In the genomic region with DNA sequence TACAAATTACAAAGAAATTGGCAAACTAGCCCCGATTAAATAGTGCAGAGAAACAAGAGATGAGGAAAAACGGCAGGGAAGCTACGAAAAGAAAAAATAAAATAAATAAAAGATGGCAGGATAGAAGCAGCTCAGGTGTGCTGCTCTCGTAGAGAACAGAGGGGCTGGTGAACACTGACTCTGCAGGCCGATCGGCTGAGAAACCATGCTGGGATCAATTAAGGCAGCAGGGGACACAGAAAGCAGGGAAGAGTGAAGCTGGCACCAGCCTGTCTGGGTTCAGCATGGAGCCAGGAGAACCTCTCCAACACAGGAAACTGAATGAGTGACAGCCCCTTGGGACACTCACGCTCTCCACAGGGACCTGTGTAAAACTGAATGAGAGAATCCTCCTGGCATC, we compare ENCODE assay signal across 26 cellular contexts. TPM values are rescaled to one million over a fixed set of nuclear protein-coding genes. Genes with fewer than 3 reads are reported as not detected.
DNase-seq lines count a peak whose midpoint lies in the region; ATAC-seq and TF ChIP-seq lines count a peak whose summit lies in the region.
"Had no signal": no experiment of that assay in that cellular context is flagged by ENCODE, and none has a peak within 500 bp of the region (broad histone marks: within the 10 kb centered on the region; RNA-seq: fewer than 3 reads in every experiment).

No MANE protein-coding gene starts in this region.

- H4K12ac ChIP-seq in trophoblast cell (ENCODE audit: low read depth, low read length) = no peak overlapping the region

- H3K79me1 ChIP-seq in trophoblast cell (ENCODE audit: low read length) = no peaks in the 10 kb centered on the region

- H3K9me3 ChIP-seq in endodermal cell (ENCODE audit: control insufficient read depth, low read length) = peaks cover 22% of the 10 kb centered on the region
- peaks cover 3% of the 10 kb centered on the region for H3K9me3 ChIP-seq in trophoblast cell (ENCODE audit: insufficient read depth, low read depth, low read length)

- DNase-seq in DMS153 (lab: John Stamatoyannopoulos, UW) = peak; percentile 79
- DNase-seq in NCI-H1092 (lab: John Stamatoyannopoulos, UW) = peak; percentile 78
- DNase-seq in NCI-H345 (lab: John Stamatoyannopoulos, UW) = peak; percentile 94
- peak; percentile 47 for DNase-seq in endodermal cell
- no peak for DNase-seq in NCI-H82 (lab: John Stamatoyannopoulos, UW)
- DNase-seq in DMS79 (lab: John Stamatoyannopoulos, UW) = no peak
- no peak for DNase-seq in trophoblast cell
- DNase-seq: activated CD4-positive, CD25-positive, alpha-beta regulatory T cell treated with anti-CD3 and anti-CD28 coated beads, Interleukin-2, amount 50 U/mL, for 72 hours; activated naive CD4-positive, alpha-beta T cell treated with Interleukin-2 at 50 U/mL for 16 hours; amygdala; CD4-positive, alpha-beta T cell; NCI-H187; NCI-H524 treated with DMSO at 0.1 percent for 48 hours; nucleus accumbens; PC-3; stimulated activated CD4-positive, alpha-beta T cell treated with anti-CD3 and anti-CD28 coated beads, Interleukin-2, amount 100 ng/mL, for 24 hours had no signal

- no peak for TF ChIP-seq CTCF in endodermal cell (conservative IDR thresholded peaks at IDR 0.05)

- no peak overlapping the region for H3K4ac ChIP-seq in trophoblast cell (ENCODE audit: low read depth, low read length)

- H2AK5ac ChIP-seq in trophoblast cell (ENCODE audit: low read length) = no peak overlapping the region

- no peak overlapping the region for H3K14ac ChIP-seq in trophoblast cell (ENCODE audit: low read length)

- H3K27ac Mint-ChIP-seq in endodermal cell = no peak overlapping the region
- H3K27ac Mint-ChIP-seq: activated CD8-positive, alpha-beta T cell treated with anti-CD3 and anti-CD28 coated beads for 36 hours; dendritic cell treated with granulocyte-macrophage colony-stimulating factor and Interleukin-4, amounts not matched to agents 40 ng/mL and 50 ng/mL, for 4 days had no signal

- no peak overlapping the region for H2BK12ac ChIP-seq in trophoblast cell (ENCODE audit: low read length)

- H2BK5ac ChIP-seq in trophoblast cell (ENCODE audit: low read depth, low read length, poor library complexity) = no peak overlapping the region

- H3K79me2 ChIP-seq in trophoblast cell (ENCODE audit: control insufficient read depth, insufficient read depth, low read length, poor library complexity) = no peaks in the 10 kb centered on the region

- H3K27me3 Mint-ChIP-seq in endodermal cell (ENCODE audit: insufficient read depth) = no peaks in the 10 kb centered on the region
- H3K27me3 Mint-ChIP-seq: activated CD8-positive, alpha-beta T cell treated with anti-CD3 and anti-CD28 coated beads for 36 hours; CD4-positive, alpha-beta T cell; dendritic cell treated with granulocyte-macrophage colony-stimulating factor and Interleukin-4, amounts not matched to agents 40 ng/mL and 50 ng/mL, for 4 days; stimulated activated memory B cell treated with anti-CD40 and anti-IgM and Interleukin-4, amounts not matched to agents 10 μg/mL and 1 μg/mL and 100 μg/mL, for 72 hours had no signal

- no peak overlapping the region for H2AFZ ChIP-seq in trophoblast cell (ENCODE audit: insufficient read depth, low read length, poor library complexity)

- WGBS in endodermal cell (ENCODE audit: insufficient coverage in 1 of 2, insufficient read length in 1 of 2), 2 experiments = 63 to 87% methylated on average over 3 to 7 of the region's 7 CpGs
- WGBS in trophoblast cell (ENCODE audit: extremely low coverage, insufficient coverage, insufficient read length) = no CpG with 5 or more reads among the region's 7 CpGs

- ATAC-seq in GM21529 (IDR thresholded peaks at IDR 0.05; ENCODE audit: unreplicated experiment) = no peak
- ATAC-seq: activated CD8-positive, alpha-beta T cell treated with anti-CD3 and anti-CD28 coated beads for 36 hours; PC-3 had no signal

- H4K91ac ChIP-seq in trophoblast cell (ENCODE audit: low read depth, low read length) = no peak overlapping the region

- no peak overlapping the region for H3K23ac ChIP-seq in trophoblast cell (ENCODE audit: low read length)

- no peak overlapping the region for H3K4me3 Mint-ChIP-seq in endodermal cell
- H3K4me3 Mint-ChIP-seq: activated CD8-positive, alpha-beta T cell treated with anti-CD3 and anti-CD28 coated beads for 36 hours; CD4-positive, alpha-beta T cell; dendritic cell treated with granulocyte-macrophage colony-stimulating factor and Interleukin-4, amounts not matched to agents 40 ng/mL and 50 ng/mL, for 4 days; stimulated activated memory B cell treated with anti-CD40 and anti-IgM and Interleukin-4, amounts not matched to agents 10 μg/mL and 1 μg/mL and 100 μg/mL, for 72 hours had no signal

- H2BK120ac ChIP-seq in trophoblast cell (ENCODE audit: insufficient read depth, low read length, poor library complexity) = no peak overlapping the region

- H3K4me3 ChIP-seq in endodermal cell (ENCODE audit: low read length) (no peak overlapping the region), trophoblast cell (ENCODE audit: low read depth, low read length) (no peak overlapping the region)
- H3K4me3 ChIP-seq: skin epidermis had no signal

- H4K8ac ChIP-seq in trophoblast cell (ENCODE audit: low read depth, low read length) = no peak overlapping the region

- H3K4me1 ChIP-seq in endodermal cell (ENCODE audit: control insufficient read depth, insufficient read depth, low read length) = no peaks in the 10 kb centered on the region
- H3K4me1 ChIP-seq in trophoblast cell (ENCODE audit: control insufficient read depth in 1 of 2, insufficient read depth in 2 of 2, low read length in 2 of 2) = no peaks in the 10 kb centered on the region

- H3K9ac ChIP-seq in endodermal cell (ENCODE audit: extremely low read depth, low read length, poor library complexity, severe bottlenecking) (no peak overlapping the region), trophoblast cell (ENCODE audit: low read length) (no peak overlapping the region)

- H3K36me3 ChIP-seq in endodermal cell (ENCODE audit: control insufficient read depth, insufficient read depth, low read length) = no peaks in the 10 kb centered on the region
- H3K36me3 ChIP-seq in trophoblast cell (ENCODE audit: control insufficient read depth in 1 of 2, insufficient read depth in 2 of 2, low read length in 2 of 2) = no peaks in the 10 kb centered on the region

- H3K27ac ChIP-seq in endodermal cell (ENCODE audit: low read depth, low read length) (no peak overlapping the region), trophoblast cell (ENCODE audit: low read depth, low read length) (no peak overlapping the region)
- H3K27ac ChIP-seq: skin epidermis had no signal

- H3K18ac ChIP-seq in trophoblast cell (ENCODE audit: low read length) = no peak overlapping the region

- H3K4me2 ChIP-seq in trophoblast cell (ENCODE audit: low read length) = no peak overlapping the region

- peaks cover 15% of the 10 kb centered on the region for H3K9me3 Mint-ChIP-seq in endodermal cell

- H3K27me3 ChIP-seq in endodermal cell (ENCODE audit: control insufficient read depth, insufficient read depth, low read length, poor library complexity, severe bottlenecking) (no peaks in the 10 kb centered on the region), trophoblast cell (ENCODE audit: insufficient read depth, low read length) (no peaks in the 10 kb centered on the region)

- H3K4me1 Mint-ChIP-seq in endodermal cell = peaks cover 5% of the 10 kb centered on the region

- no peaks in the 10 kb centered on the region for H3K36me3 Mint-ChIP-seq in endodermal cell (ENCODE audit: low read depth)
- H3K36me3 Mint-ChIP-seq: stimulated activated memory B cell treated with anti-CD40 and anti-IgM and Interleukin-4, amounts not matched to agents 10 μg/mL and 1 μg/mL and 100 μg/mL, for 72 hours had no signal

RNA-seq across cellular contexts. Expression of a gene that starts 39.5 kb away (rescaled TPM):
- under 1 TPM; 0.13 to 0.24 TPM for total RNA-seq in endodermal cell
- polyA plus RNA-seq in endodermal cell (2013, experiment 1 of 2) = 0.36 TPM
- polyA plus RNA-seq in endodermal cell (2013, experiment 2 of 2) = 0.25 TPM
- polyA plus RNA-seq in trophoblast cell (2013) = not detected in 2 replicates
- total RNA-seq: activated CD8-positive, alpha-beta T cell treated with anti-CD3 and anti-CD28 coated beads for 36 hours; bronchial epithelial cell; CD4-positive, alpha-beta T cell; fibroblast of lung; lung microvascular endothelial cell; PC-3; Right ventricle myocardium superior had no signal
- polyA plus RNA-seq: AG04450, fibroblast of lung had no signal

Comparison
In these comparisons a context has a peak if more than half of its experiments do, and no peak if none do; other contexts are left out.
1. DNase-seq: peak in DMS153 (single experiment), NCI-H1092 (single experiment), NCI-H345 (single experiment) and endodermal cell (single experiment); none in NCI-H82 (single experiment), DMS79 (single experiment) and trophoblast cell (0 of 2).